Comparison of ENCODE assay signal across 9 cellular contexts in genomic region chr13:42992585-42993122, GRCh38. TPM values are rescaled to one million over a fixed set of nuclear protein-coding genes. Genes with fewer than 3 reads are reported as not detected.
DNase-seq lines count a peak whose midpoint lies in the region; ATAC-seq lines count a peak whose summit lies in the region.
"Had no signal": no experiment of that assay in that cellular context is flagged by ENCODE, and none has a peak within 500 bp of the region (broad histone marks: within the 10 kb centered on the region; RNA-seq: fewer than 3 reads in every experiment).

No MANE protein-coding gene starts in this region.

- no peaks in the 10 kb centered on the region for H3K9me3 ChIP-seq in subcutaneous abdominal adipose tissue (ENCODE audit: control insufficient read depth in 5 of 5, low read length in 5 of 5)

- peaks cover 58% of the 10 kb centered on the region for H3K4me1 Mint-ChIP-seq in activated T-cell treated with anti-CD3 and anti-CD28 coated beads, Interleukin-2, amount 50 U/mL, for 4 hours (ENCODE audit: low read depth)
- peaks cover 42 to 47% of the 10 kb centered on the region in 2 donors for H3K4me1 Mint-ChIP-seq in immature natural killer cell

- H3K4me1 ChIP-seq in subcutaneous abdominal adipose tissue (ENCODE audit: control insufficient read depth in 5 of 5, insufficient read depth in 5 of 5, low read length in 5 of 5), result peaks cover 0 to 29% (median 20%) of the 10 kb centered on the region in 5 donors

- peak overlapping the region; percentile 95 to 100 (median 99) for H3K27ac Mint-ChIP-seq in immature natural killer cell

- no peaks in the 10 kb centered on the region for H3K27me3 ChIP-seq in subcutaneous abdominal adipose tissue (ENCODE audit: control insufficient read depth in 5 of 5, insufficient read depth in 4 of 5, low read length in 5 of 5)

- peak overlapping the region; percentile 82 to 91 (median 87) for H3K9ac ChIP-seq in subcutaneous abdominal adipose tissue (ENCODE audit: low read length in 5 of 5)

- peak overlapping the region; percentile 82 for H3K27ac ChIP-seq in subcutaneous abdominal adipose tissue (ENCODE audit: low read depth, low read length)
- H3K27ac ChIP-seq: C4-2B had no signal

- H3K9me3 Mint-ChIP-seq in activated T-cell treated with anti-CD3 and anti-CD28 coated beads, Interleukin-2, amount 50 U/mL, for 4 hours, result no peaks in the 10 kb centered on the region
- H3K9me3 Mint-ChIP-seq in immature natural killer cell, result no peaks in the 10 kb centered on the region

- H3K27me3 Mint-ChIP-seq in activated T-cell treated with anti-CD3 and anti-CD28 coated beads, Interleukin-2, amount 50 U/mL, for 4 hours (ENCODE audit: low read depth), result no peaks in the 10 kb centered on the region
- H3K27me3 Mint-ChIP-seq in immature natural killer cell (ENCODE audit: low read depth in 3 of 3), result peaks cover 5 to 9% (median 7%) of the 10 kb centered on the region in 3 donors

- H3K4me3 Mint-ChIP-seq in activated T-cell treated with anti-CD3 and anti-CD28 coated beads, Interleukin-2, amount 50 U/mL, for 4 hours, result peak overlapping the region; percentile 92
- H3K4me3 Mint-ChIP-seq in immature natural killer cell, result peak overlapping the region; percentile 96 to 98 (median 97)

- ATAC-seq in activated CD4-positive, CD25-positive, alpha-beta regulatory T cell treated with anti-CD3 and anti-CD28 coated beads, Interleukin-2, amount 50 U/mL, for 24 hours, result peak; percentile 61 to 66
- ATAC-seq in HG03103 (IDR thresholded peaks at IDR 0.05; ENCODE audit: low read depth, unreplicated experiment), result peak; percentile 37
- ATAC-seq in activated T-cell treated with anti-CD3 and anti-CD28 coated beads, Interleukin-2, amount 50 U/mL, for 4 hours, result peak; percentile 67 to 70

- H3K4me3 ChIP-seq in subcutaneous abdominal adipose tissue (ENCODE audit: low read depth in 1 of 5, low read length in 5 of 5), result peak overlapping the region; percentile 75 to 89 (median 80)

- no peak for DNase-seq in activated CD4-positive, CD25-positive, alpha-beta regulatory T cell treated with anti-CD3 and anti-CD28 coated beads, Interleukin-2, amount 50 U/mL, for 72 hours
- no peak for DNase-seq in activated T-cell treated with anti-CD3 and anti-CD28 coated beads, Interleukin-2, amount 50 U/mL, for 4 hours
- DNase-seq in immature natural killer cell, result peak; percentile 64 to 72 (median 70)
- no peak for DNase-seq in AG20443 (ENCODE audit: low spot score)
- DNase-seq in NCI-H1694 treated with DMSO at 0.1 percent for 48 hours (lab: John Stamatoyannopoulos, UW), result no peak

- no peaks in the 10 kb centered on the region for H3K36me3 ChIP-seq in subcutaneous abdominal adipose tissue (ENCODE audit: control insufficient read depth in 5 of 5, insufficient read depth in 5 of 5, low read length in 5 of 5)

- no peaks in the 10 kb centered on the region for H3K36me3 Mint-ChIP-seq in activated T-cell treated with anti-CD3 and anti-CD28 coated beads, Interleukin-2, amount 50 U/mL, for 4 hours (ENCODE audit: insufficient read depth)
- H3K36me3 Mint-ChIP-seq in immature natural killer cell, result peaks cover 0 to 3% (median 0%) of the 10 kb centered on the region in 3 donors

RNA-seq across cellular contexts. Expression of gene EPSTI1, which starts 0.6 kb away (rescaled TPM):
- 10 to 100 TPM in 2 of 3 donors, 1 to 10 TPM in 1; 8.9 to 18.1 (median 10.2) TPM for total RNA-seq in activated T-cell treated with anti-CD3 and anti-CD28 coated beads, Interleukin-2, amount 50 U/mL, for 4 hours
- 10 to 100 TPM in 2 of 3 donors, 1 to 10 TPM in 1; 8.6 to 32.3 (median 26.6) TPM for polyA plus RNA-seq in immature natural killer cell

RNA-seq across cellular contexts. Expression of gene DNAJC15, which starts 30.7 kb away (rescaled TPM):
- 10 to 100 TPM in 2 of 3 donors, 1 to 10 TPM in 1; 5.7 to 16.0 (median 14.2) TPM for total RNA-seq in activated T-cell treated with anti-CD3 and anti-CD28 coated beads, Interleukin-2, amount 50 U/mL, for 4 hours
- polyA plus RNA-seq in immature natural killer cell, result 10 to 100 TPM; 10.3 to 22.4 (median 22.3) TPM

Comparison
In these comparisons a context has a peak if more than half of its experiments do, and no peak if none do; other contexts are left out.
1. DNase-seq: peak in immature natural killer cell (3 of 3); none in activated CD4-positive, CD25-positive, alpha-beta regulatory T cell treated with anti-CD3 and anti-CD28 coated beads, Interleukin-2, amount 50 U/mL, for 72 hours (single experiment), activated T-cell treated with anti-CD3 and anti-CD28 coated beads, Interleukin-2, amount 50 U/mL, for 4 hours (single experiment), AG20443 (single experiment) and NCI-H1694 treated with DMSO at 0.1 percent for 48 hours (single experiment).
2. Peak in every context shown above with its lines, with median percentiles within 50 percentile points of each other: ATAC-seq.